ENCODE assay signal across 11 cellular contexts in genomic region chr9:110189001-110189400, GRCh38. TPM values are rescaled to one million over a fixed set of nuclear protein-coding genes. Genes with fewer than 3 reads are reported as not detected.
DNase-seq lines count a peak whose midpoint lies in the region; ATAC-seq and TF ChIP-seq lines count a peak whose summit lies in the region.
"Had no signal": no experiment of that assay in that cellular context is flagged by ENCODE, and none has a peak within 500 bp of the region (broad histone marks: within the 10 kb centered on the region; RNA-seq: fewer than 3 reads in every experiment).

No MANE protein-coding gene starts in this region.

- H3K27ac ChIP-seq in left ventricle myocardium inferior (replicated peaks) (peak overlapping the region; percentile 53), PC-9 (no peak overlapping the region)

- H3K27me3 ChIP-seq in left ventricle myocardium inferior (ENCODE audit: low read depth) (no peaks in the 10 kb centered on the region), PC-9 (ENCODE audit: insufficient read depth, low read depth) (no peaks in the 10 kb centered on the region)

- DNase-seq in DMS153 (lab: John Stamatoyannopoulos, UW) (peak; percentile 96), NCI-H345 treated with DMSO at 0.1 percent for 48 hours (lab: John Stamatoyannopoulos, UW; ENCODE audit: unreplicated experiment) (peak; percentile 8), left ventricle myocardium inferior (peak; percentile 32), renal cortical epithelial cell (ENCODE audit: low read depth) (peak; percentile 61), Calu3 (no peak), PC-9 (no peak)
- DNase-seq: activated B cell treated with CpG ODN at 0.5 μM for 24 hours, NCI-H446 treated with DMSO at 0.1 percent for 48 hours had no signal

- H3K4me3 ChIP-seq in left ventricle myocardium inferior (no peak overlapping the region), PC-9 (no peak overlapping the region)

- H2AFZ ChIP-seq in PC-9, result no peak overlapping the region

- H3K9me3 Mint-ChIP-seq in Calu3 (ENCODE audit: low read depth, unreplicated experiment), result no peaks in the 10 kb centered on the region
- H3K9me3 Mint-ChIP-seq: activated B cell treated with CpG ODN at 0.5 μM for 24 hours had no signal

- no peak overlapping the region for H3K27ac Mint-ChIP-seq in Calu3 (ENCODE audit: unreplicated experiment)
- H3K27ac Mint-ChIP-seq: activated B cell treated with CpG ODN at 0.5 μM for 24 hours had no signal

- H3K36me3 ChIP-seq in left ventricle myocardium inferior (no peaks in the 10 kb centered on the region), PC-9 (ENCODE audit: low read depth) (no peaks in the 10 kb centered on the region)

- H3K4me3 Mint-ChIP-seq in Calu3 (ENCODE audit: low read depth, unreplicated experiment), result no peak overlapping the region
- H3K4me3 Mint-ChIP-seq: activated B cell treated with CpG ODN at 0.5 μM for 24 hours had no signal

- H3K36me3 Mint-ChIP-seq in Calu3 (ENCODE audit: insufficient read depth, unreplicated experiment), result peaks cover 4% of the 10 kb centered on the region

- no peak for TF ChIP-seq CTCF in left ventricle myocardium inferior (IDR thresholded peaks at IDR 0.05; ENCODE audit: borderline replicate concordance)
- TF ChIP-seq CTCF in Calu3 (IDR thresholded peaks at IDR 0.05; ENCODE audit: unreplicated experiment), result no peak
- TF ChIP-seq CTCF in PC-9 (conservative IDR thresholded peaks at IDR 0.05), result no peak

- H3K4me1 Mint-ChIP-seq in Calu3 (ENCODE audit: low read depth, unreplicated experiment), result peaks cover 17% of the 10 kb centered on the region

- peaks cover 21% of the 10 kb centered on the region; the same call in 1 of the 2 replicates for H3F3A ChIP-seq in PC-9 (ENCODE audit: insufficient read depth, low read depth)

- CTCF ChIA-PET in Calu3 (lab: Charles Lee) (no interaction called here), PC-9 (lab: Charles Lee) (no interaction called here)

- H4K20me1 ChIP-seq in PC-9 (ENCODE audit: insufficient read depth), result no peaks in the 10 kb centered on the region

- H3K27me3 Mint-ChIP-seq in Calu3 (ENCODE audit: unreplicated experiment), result no peaks in the 10 kb centered on the region
- H3K27me3 Mint-ChIP-seq: activated B cell treated with CpG ODN at 0.5 μM for 24 hours had no signal

- intact Hi-C loops in left ventricle myocardium inferior (cut with micrococcal nuclease), result no loop called here
- intact Hi-C loops in Calu3 (cut with micrococcal nuclease; ENCODE audit: unreplicated experiment), result loop anchor here (10.0 kb wide), 1 partner anchor 156 kb away; no protein-coding TSS in a partner anchor
- intact Hi-C loops in PC-9 (cut with micrococcal nuclease; ENCODE audit: unreplicated experiment), result no loop called here

- BruUV-seq in Calu3 (replicated peaks; lab: Mats Ljungman, UMichigan), result no TSS peak
- BruUV-seq in PC-9 (replicated peaks; lab: Mats Ljungman, UMichigan), result no TSS peak

- POLR2A ChIA-PET in PC-9 (lab: Charles Lee; ENCODE audit: unreplicated experiment), result no interaction called here

- H3K4me2 ChIP-seq in PC-9, result no peak overlapping the region

- H3K79me2 ChIP-seq in PC-9 (ENCODE audit: low read depth), result no peaks in the 10 kb centered on the region

- ATAC-seq in GM18867 (IDR thresholded peaks at IDR 0.05; ENCODE audit: unreplicated experiment) (no peak), HG02759 (IDR thresholded peaks at IDR 0.05; ENCODE audit: unreplicated experiment) (no peak)

- H3K9me3 ChIP-seq in left ventricle myocardium inferior (replicated peaks) (no peaks in the 10 kb centered on the region), PC-9 (ENCODE audit: insufficient read depth, low read depth) (no peaks in the 10 kb centered on the region)

- no peaks in the 10 kb centered on the region for H3K9me2 ChIP-seq in PC-9 (ENCODE audit: insufficient read depth)

- H3K4me1 ChIP-seq in left ventricle myocardium inferior, result peaks cover 31% of the 10 kb centered on the region
- peaks cover 26% of the 10 kb centered on the region for H3K4me1 ChIP-seq in PC-9 (replicated peaks; ENCODE audit: insufficient read depth)

RNA-seq across cellular contexts. Expression of gene C9orf152, which starts 19.0 kb away (rescaled TPM):
- not detected for total RNA-seq in left ventricle myocardium inferior
- total RNA-seq in renal cortical epithelial cell, result not detected in 2 replicates
- 1.7 and 1.9 TPM in 2 replicates for total RNA-seq in Calu3 (2022)
- 0.23 and 0.74 TPM in 2 replicates for total RNA-seq in PC-9 (2021)
- total RNA-seq: activated B cell treated with CpG ODN at 0.5 μM for 24 hours, osteocyte had no signal

Comparison
In these comparisons a context has a peak if more than half of its experiments do, and no peak if none do; other contexts are left out.
1. DNase-seq: peak in DMS153 (single experiment), NCI-H345 treated with DMSO at 0.1 percent for 48 hours (single experiment), left ventricle myocardium inferior (single experiment) and renal cortical epithelial cell (single experiment); none in Calu3 (single experiment) and PC-9 (0 of 2).